In the genomic region with DNA sequence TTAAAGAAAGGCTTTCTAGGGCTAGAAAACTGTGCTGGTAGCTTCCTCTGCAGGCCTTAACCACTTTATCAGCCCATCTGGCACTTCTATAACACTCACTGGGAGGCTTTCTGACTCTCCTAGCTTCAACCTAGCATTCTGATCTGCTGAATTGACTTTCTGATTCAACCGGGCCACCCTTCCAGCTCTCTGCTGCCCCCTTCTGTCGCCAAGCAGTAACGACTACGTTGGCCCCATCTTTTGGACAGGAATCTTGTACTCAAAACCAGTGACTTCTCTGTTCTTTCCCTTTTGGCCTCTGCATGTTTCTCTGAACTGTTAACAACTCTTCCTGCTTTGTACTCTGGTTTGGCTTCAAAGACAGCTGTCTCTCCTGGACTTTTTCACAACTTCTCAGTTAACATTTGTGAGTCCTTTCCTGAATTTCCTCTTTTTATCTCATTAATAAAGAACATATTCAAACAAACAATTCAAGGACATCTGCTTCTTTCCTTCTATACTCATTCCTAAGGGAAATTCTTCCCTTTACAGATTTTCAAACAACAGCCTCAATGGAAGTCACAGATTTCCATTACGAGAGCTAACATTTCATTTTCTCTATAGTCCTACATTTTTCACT, we compare ENCODE assay signal across 9 cellular contexts. TPM values are rescaled to one million over a fixed set of nuclear protein-coding genes. Genes with fewer than 3 reads are reported as not detected.
DNase-seq lines count a peak whose midpoint lies in the region; ATAC-seq and TF ChIP-seq lines count a peak whose summit lies in the region.
"Had no signal": no experiment of that assay in that cellular context is flagged by ENCODE, and none has a peak within 500 bp of the region (broad histone marks: within the 10 kb centered on the region; RNA-seq: fewer than 3 reads in every experiment).

No MANE protein-coding gene starts in this region.

- DNase-seq in COR-L47 (lab: John Stamatoyannopoulos, UW) (peak; percentile 22), NOMO-1 treated with DMSO at 0.1 percent for 48 hours (lab: John Stamatoyannopoulos, UW; ENCODE audit: unreplicated experiment) (peak; percentile 56), epithelial cell of esophagus (ENCODE audit: low read depth) (peak; percentile 75), naive B cell (peak; percentile 46)
- peak; percentile 69 for DNase-seq in activated CD8-positive, alpha-beta memory T cell treated with anti-CD3 and anti-CD28 coated beads, Interleukin-2, amount 10 ng/mL, durations not matched to agents 7 days and 5 days

- H3K4me3 ChIP-seq in epithelial cell of esophagus (ENCODE audit: low read length), result no peak overlapping the region

- H3K4me1 Mint-ChIP-seq in activated CD8-positive, alpha-beta memory T cell treated with anti-CD3 and anti-CD28 coated beads, Interleukin-2, amount 10 ng/mL, durations not matched to agents 7 days and 5 days, result no peaks in the 10 kb centered on the region
- peaks cover 0 to 5% (median 0%) of the 10 kb centered on the region in 3 donors for H3K4me1 Mint-ChIP-seq in naive B cell
- H3K4me1 Mint-ChIP-seq in stimulated activated memory B cell treated with anti-CD40 and anti-IgM and Interleukin-4, amounts not matched to agents 10 μg/mL and 1 μg/mL and 100 μg/mL, for 72 hours, result no peaks in the 10 kb centered on the region

- peak; percentile 92 for ATAC-seq in GM19395 (IDR thresholded peaks at IDR 0.05; ENCODE audit: unreplicated experiment)
- peak; percentile 61 for ATAC-seq in HG03469 (IDR thresholded peaks at IDR 0.05; ENCODE audit: unreplicated experiment)
- peak; percentile 73 for ATAC-seq in activated CD8-positive, alpha-beta memory T cell treated with anti-CD3 and anti-CD28 coated beads, Interleukin-2, amount 10 ng/mL, durations not matched to agents 7 days and 5 days
- peak; percentile 47 to 81 for ATAC-seq in naive B cell (ENCODE audit: low read depth in 2 of 2)
- peak; percentile 72 for ATAC-seq in stimulated activated memory B cell treated with anti-CD40 and anti-IgM and Interleukin-4, amounts not matched to agents 10 μg/mL and 1 μg/mL and 100 μg/mL, for 72 hours

- CTCF ChIA-PET in activated CD8-positive, alpha-beta memory T cell treated with anti-CD3 and anti-CD28 coated beads, Interleukin-2, amount 10 ng/mL, durations not matched to agents 7 days and 5 days (lab: Charles Lee), result interaction anchor here (0.6 to 6.5 kb wide), 21 partner anchors 12 to 586 kb away, joined by 3 to 64 read pairs (median 3); no protein-coding TSS in a partner anchor

- H3K9me3 Mint-ChIP-seq in activated CD8-positive, alpha-beta memory T cell treated with anti-CD3 and anti-CD28 coated beads, Interleukin-2, amount 10 ng/mL, durations not matched to agents 7 days and 5 days (ENCODE audit: low read depth), result no peaks in the 10 kb centered on the region
- no peaks in the 10 kb centered on the region for H3K9me3 Mint-ChIP-seq in naive B cell
- H3K9me3 Mint-ChIP-seq in stimulated activated memory B cell treated with anti-CD40 and anti-IgM and Interleukin-4, amounts not matched to agents 10 μg/mL and 1 μg/mL and 100 μg/mL, for 72 hours, result no peaks in the 10 kb centered on the region
- H3K9me3 Mint-ChIP-seq: dendritic cell treated with granulocyte-macrophage colony-stimulating factor and Interleukin-4, amounts not matched to agents 40 ng/mL and 50 ng/mL, for 4 days had no signal

- no peak overlapping the region for H3K4me3 Mint-ChIP-seq in activated CD8-positive, alpha-beta memory T cell treated with anti-CD3 and anti-CD28 coated beads, Interleukin-2, amount 10 ng/mL, durations not matched to agents 7 days and 5 days
- no peak overlapping the region for H3K4me3 Mint-ChIP-seq in naive B cell
- H3K4me3 Mint-ChIP-seq in stimulated activated memory B cell treated with anti-CD40 and anti-IgM and Interleukin-4, amounts not matched to agents 10 μg/mL and 1 μg/mL and 100 μg/mL, for 72 hours, result no peak overlapping the region
- H3K4me3 Mint-ChIP-seq: dendritic cell treated with granulocyte-macrophage colony-stimulating factor and Interleukin-4, amounts not matched to agents 40 ng/mL and 50 ng/mL, for 4 days had no signal

- TF ChIP-seq CTCF in epithelial cell of esophagus (IDR thresholded peaks at IDR 0.05; ENCODE audit: insufficient read depth, low read depth, low read length, missing control alignments), result peak; percentile 98

- H3K36me3 Mint-ChIP-seq in activated CD8-positive, alpha-beta memory T cell treated with anti-CD3 and anti-CD28 coated beads, Interleukin-2, amount 10 ng/mL, durations not matched to agents 7 days and 5 days, result no peaks in the 10 kb centered on the region
- no peaks in the 10 kb centered on the region for H3K36me3 Mint-ChIP-seq in naive B cell
- no peaks in the 10 kb centered on the region for H3K36me3 Mint-ChIP-seq in stimulated activated memory B cell treated with anti-CD40 and anti-IgM and Interleukin-4, amounts not matched to agents 10 μg/mL and 1 μg/mL and 100 μg/mL, for 72 hours

- peaks cover 33% of the 10 kb centered on the region for H3K27me3 Mint-ChIP-seq in activated CD8-positive, alpha-beta memory T cell treated with anti-CD3 and anti-CD28 coated beads, Interleukin-2, amount 10 ng/mL, durations not matched to agents 7 days and 5 days
- H3K27me3 Mint-ChIP-seq in naive B cell, result peaks cover 31 to 40% (median 36%) of the 10 kb centered on the region in 3 donors
- H3K27me3 Mint-ChIP-seq in stimulated activated memory B cell treated with anti-CD40 and anti-IgM and Interleukin-4, amounts not matched to agents 10 μg/mL and 1 μg/mL and 100 μg/mL, for 72 hours, result peaks cover 13% of the 10 kb centered on the region

- no peak overlapping the region for H3K27ac Mint-ChIP-seq in activated CD8-positive, alpha-beta memory T cell treated with anti-CD3 and anti-CD28 coated beads, Interleukin-2, amount 10 ng/mL, durations not matched to agents 7 days and 5 days
- no peak overlapping the region for H3K27ac Mint-ChIP-seq in naive B cell
- H3K27ac Mint-ChIP-seq in stimulated activated memory B cell treated with anti-CD40 and anti-IgM and Interleukin-4, amounts not matched to agents 10 μg/mL and 1 μg/mL and 100 μg/mL, for 72 hours, result no peak overlapping the region
- H3K27ac Mint-ChIP-seq: dendritic cell treated with granulocyte-macrophage colony-stimulating factor and Interleukin-4, amounts not matched to agents 40 ng/mL and 50 ng/mL, for 4 days had no signal

RNA-seq across cellular contexts. Expression of a gene that starts 43.9 kb away (rescaled TPM):
- 10 to 100 TPM in 1 of 2 experiments, 1 to 10 TPM in 1; 9.7 to 10.2 TPM for total RNA-seq in activated CD8-positive, alpha-beta memory T cell treated with anti-CD3 and anti-CD28 coated beads, Interleukin-2, amount 10 ng/mL, durations not matched to agents 7 days and 5 days
- 1 to 10 TPM; 3.2 to 9.8 (median 7.9) TPM for polyA plus RNA-seq in naive B cell (ENCODE audit: low read depth in 6 of 6)

Comparison
In these comparisons a context has a peak if more than half of its experiments do, and no peak if none do; other contexts are left out.
1. DNase-seq: peak in every context shown above with its lines; median percentile 75 in epithelial cell of esophagus; 69 in activated CD8-positive, alpha-beta memory T cell treated with anti-CD3 and anti-CD28 coated beads, Interleukin-2, amount 10 ng/mL, durations not matched to agents 7 days and 5 days; 56 in NOMO-1 treated with DMSO at 0.1 percent for 48 hours; 46 in naive B cell; 22 in COR-L47.